1 cellular context compared by ENCODE assay signal in the genomic region with DNA sequence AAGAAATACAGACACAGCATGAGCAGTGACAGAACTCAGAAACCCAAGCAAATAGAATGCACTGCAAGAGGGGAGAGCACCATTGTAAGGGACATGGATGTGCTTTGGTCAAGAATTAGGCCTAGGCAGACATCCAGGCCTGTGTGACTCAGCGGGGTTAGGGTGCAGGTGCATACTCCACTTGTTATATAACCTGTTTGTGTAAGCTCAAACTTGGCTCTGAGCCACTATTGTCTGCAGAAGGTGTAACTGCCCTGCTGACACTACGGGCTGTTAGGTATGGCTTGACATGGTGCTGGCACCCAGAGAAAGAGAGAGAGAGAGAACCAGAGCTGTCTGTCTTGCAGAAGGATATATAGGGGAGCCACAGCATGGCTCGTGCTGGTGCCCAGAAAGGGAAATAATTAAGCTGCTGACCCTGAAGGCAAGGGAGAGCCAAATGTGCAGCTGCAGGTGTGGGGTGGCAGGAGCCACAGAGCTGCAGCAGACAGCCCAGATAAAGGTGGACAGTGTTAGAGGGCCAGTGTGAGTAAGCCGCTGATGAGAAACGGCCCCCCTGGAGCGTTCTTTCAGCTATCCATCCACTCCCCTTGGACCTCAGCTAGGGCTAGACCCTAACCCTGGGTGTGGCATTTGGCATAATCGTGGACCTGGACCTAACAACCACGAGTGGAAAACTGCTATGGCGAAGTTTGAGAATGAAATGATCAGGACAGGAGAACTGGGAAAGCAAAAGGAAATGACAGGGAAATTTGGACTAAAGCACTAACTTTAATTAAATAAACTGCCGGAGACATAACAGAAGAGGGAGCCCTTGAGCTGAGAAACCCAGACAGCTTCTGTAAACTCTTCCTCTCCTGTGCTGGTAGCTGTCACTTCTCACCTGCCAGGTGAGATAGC.
TF ChIP-seq lines count a peak whose summit lies in the region.

No MANE protein-coding gene starts in this region.

TF ChIP-seq in GM23338, 12 proteins besides CTCF, POLR2A, EP300 and RAD21 (continued from another document):
- TF ChIP-seq, protein P1, sequence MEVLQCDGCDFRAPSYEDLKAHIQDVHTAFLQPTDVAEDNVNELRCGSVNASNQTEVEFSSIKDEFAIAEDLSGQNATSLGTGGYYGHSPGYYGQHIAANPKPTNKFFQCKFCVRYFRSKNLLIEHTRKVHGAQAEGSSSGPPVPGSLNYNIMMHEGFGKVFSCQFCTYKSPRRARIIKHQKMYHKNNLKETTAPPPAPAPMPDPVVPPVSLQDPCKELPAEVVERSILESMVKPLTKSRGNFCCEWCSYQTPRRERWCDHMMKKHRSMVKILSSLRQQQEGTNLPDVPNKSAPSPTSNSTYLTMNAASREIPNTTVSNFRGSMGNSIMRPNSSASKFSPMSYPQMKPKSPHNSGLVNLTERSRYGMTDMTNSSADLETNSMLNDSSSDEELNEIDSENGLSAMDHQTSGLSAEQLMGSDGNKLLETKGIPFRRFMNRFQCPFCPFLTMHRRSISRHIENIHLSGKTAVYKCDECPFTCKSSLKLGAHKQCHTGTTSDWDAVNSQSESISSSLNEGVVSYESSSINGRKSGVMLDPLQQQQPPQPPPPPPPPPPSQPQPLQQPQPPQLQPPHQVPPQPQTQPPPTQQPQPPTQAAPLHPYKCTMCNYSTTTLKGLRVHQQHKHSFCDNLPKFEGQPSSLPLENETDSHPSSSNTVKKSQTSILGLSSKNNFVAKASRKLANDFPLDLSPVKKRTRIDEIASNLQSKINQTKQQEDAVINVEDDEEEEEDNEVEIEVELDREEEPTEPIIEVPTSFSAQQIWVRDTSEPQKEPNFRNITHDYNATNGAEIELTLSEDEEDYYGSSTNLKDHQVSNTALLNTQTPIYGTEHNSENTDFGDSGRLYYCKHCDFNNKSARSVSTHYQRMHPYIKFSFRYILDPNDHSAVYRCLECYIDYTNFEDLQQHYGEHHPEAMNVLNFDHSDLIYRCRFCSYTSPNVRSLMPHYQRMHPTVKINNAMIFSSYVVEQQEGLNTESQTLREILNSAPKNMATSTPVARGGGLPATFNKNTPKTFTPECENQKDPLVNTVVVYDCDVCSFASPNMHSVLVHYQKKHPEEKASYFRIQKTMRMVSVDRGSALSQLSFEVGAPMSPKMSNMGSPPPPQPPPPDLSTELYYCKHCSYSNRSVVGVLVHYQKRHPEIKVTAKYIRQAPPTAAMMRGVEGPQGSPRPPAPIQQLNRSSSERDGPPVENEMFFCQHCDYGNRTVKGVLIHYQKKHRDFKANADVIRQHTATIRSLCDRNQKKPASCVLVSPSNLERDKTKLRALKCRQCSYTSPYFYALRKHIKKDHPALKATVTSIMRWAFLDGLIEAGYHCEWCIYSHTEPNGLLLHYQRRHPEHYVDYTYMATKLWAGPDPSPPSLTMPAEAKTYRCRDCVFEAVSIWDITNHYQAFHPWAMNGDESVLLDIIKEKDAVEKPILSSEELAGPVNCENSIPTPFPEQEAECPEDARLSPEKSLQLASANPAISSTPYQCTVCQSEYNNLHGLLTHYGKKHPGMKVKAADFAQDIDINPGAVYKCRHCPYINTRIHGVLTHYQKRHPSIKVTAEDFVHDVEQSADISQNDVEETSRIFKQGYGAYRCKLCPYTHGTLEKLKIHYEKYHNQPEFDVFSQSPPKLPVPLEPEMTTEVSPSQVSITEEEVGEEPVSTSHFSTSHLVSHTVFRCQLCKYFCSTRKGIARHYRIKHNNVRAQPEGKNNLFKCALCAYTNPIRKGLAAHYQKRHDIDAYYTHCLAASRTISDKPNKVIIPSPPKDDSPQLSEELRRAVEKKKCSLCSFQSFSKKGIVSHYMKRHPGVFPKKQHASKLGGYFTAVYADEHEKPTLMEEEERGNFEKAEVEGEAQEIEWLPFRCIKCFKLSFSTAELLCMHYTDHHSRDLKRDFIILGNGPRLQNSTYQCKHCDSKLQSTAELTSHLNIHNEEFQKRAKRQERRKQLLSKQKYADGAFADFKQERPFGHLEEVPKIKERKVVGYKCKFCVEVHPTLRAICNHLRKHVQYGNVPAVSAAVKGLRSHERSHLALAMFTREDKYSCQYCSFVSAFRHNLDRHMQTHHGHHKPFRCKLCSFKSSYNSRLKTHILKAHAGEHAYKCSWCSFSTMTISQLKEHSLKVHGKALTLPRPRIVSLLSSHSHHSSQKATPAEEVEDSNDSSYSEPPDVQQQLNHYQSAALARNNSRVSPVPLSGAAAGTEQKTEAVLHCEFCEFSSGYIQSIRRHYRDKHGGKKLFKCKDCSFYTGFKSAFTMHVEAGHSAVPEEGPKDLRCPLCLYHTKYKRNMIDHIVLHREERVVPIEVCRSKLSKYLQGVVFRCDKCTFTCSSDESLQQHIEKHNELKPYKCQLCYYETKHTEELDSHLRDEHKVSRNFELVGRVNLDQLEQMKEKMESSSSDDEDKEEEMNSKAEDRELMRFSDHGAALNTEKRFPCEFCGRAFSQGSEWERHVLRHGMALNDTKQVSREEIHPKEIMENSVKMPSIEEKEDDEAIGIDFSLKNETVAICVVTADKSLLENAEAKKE (CRISPR knock-in tag; IDR thresholded peaks at IDR 0.05) = no peak
- TF ChIP-seq, protein P2, sequence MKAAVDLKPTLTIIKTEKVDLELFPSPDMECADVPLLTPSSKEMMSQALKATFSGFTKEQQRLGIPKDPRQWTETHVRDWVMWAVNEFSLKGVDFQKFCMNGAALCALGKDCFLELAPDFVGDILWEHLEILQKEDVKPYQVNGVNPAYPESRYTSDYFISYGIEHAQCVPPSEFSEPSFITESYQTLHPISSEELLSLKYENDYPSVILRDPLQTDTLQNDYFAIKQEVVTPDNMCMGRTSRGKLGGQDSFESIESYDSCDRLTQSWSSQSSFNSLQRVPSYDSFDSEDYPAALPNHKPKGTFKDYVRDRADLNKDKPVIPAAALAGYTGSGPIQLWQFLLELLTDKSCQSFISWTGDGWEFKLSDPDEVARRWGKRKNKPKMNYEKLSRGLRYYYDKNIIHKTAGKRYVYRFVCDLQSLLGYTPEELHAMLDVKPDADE (IDR thresholded peaks at IDR 0.05) = no peak
- TF ChIP-seq, protein P3, sequence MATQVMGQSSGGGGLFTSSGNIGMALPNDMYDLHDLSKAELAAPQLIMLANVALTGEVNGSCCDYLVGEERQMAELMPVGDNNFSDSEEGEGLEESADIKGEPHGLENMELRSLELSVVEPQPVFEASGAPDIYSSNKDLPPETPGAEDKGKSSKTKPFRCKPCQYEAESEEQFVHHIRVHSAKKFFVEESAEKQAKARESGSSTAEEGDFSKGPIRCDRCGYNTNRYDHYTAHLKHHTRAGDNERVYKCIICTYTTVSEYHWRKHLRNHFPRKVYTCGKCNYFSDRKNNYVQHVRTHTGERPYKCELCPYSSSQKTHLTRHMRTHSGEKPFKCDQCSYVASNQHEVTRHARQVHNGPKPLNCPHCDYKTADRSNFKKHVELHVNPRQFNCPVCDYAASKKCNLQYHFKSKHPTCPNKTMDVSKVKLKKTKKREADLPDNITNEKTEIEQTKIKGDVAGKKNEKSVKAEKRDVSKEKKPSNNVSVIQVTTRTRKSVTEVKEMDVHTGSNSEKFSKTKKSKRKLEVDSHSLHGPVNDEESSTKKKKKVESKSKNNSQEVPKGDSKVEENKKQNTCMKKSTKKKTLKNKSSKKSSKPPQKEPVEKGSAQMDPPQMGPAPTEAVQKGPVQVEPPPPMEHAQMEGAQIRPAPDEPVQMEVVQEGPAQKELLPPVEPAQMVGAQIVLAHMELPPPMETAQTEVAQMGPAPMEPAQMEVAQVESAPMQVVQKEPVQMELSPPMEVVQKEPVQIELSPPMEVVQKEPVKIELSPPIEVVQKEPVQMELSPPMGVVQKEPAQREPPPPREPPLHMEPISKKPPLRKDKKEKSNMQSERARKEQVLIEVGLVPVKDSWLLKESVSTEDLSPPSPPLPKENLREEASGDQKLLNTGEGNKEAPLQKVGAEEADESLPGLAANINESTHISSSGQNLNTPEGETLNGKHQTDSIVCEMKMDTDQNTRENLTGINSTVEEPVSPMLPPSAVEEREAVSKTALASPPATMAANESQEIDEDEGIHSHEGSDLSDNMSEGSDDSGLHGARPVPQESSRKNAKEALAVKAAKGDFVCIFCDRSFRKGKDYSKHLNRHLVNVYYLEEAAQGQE (IDR thresholded peaks at IDR 0.05; ENCODE audit: unreplicated experiment) = no peak
TF ChIP-seq in GM23338: peak in this region for 0.
